1 cellular context compared by ENCODE assay signal in the genomic region with DNA sequence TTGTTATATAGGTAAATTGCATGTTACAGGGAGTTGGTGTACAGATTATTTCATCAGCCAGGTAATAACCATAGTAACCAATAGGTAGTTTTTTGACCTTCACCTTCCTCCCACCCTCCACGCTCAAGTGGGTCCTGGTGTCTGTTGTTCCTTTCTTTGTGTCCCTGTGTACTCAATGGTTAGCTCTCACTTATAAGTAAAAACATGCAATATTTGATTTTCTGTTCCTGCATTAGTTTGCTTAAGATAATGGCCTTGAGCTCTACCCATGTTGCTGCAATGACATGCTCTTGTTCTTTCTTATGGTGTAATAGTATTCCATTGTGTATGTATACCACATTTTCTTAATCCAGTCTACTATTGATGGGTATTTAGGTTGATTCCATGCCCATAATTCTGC.
TF ChIP-seq lines count a peak whose summit lies in the region.

No MANE protein-coding gene starts in this region.

TF ChIP-seq in HepG2, 621 proteins besides CTCF, POLR2A, EP300 and RAD21 (continued from another document and continues in another):
- TF ChIP-seq, protein P1, sequence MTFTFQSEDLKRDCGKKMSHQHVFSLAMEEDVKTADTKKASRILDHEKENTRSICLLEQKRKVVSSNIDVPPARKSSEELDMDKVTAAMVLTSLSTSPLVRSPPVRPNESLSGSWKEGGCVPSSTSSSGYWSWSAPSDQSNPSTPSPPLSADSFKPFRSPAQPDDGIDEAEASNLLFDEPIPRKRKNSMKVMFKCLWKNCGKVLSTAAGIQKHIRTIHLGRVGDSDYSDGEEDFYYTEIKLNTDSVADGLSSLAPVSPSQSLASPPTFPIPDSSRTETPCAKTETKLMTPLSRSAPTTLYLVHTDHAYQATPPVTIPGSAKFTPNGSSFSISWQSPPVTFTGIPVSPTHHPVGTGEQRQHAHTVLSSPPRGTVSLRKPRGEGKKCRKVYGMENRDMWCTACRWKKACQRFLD (CRISPR knock-in tag; IDR thresholded peaks at IDR 0.05; ENCODE audit: borderline replicate concordance) = no peak
- TF ChIP-seq ZNF367 (CRISPR knock-in tag; IDR thresholded peaks at IDR 0.05; ENCODE audit: borderline replicate concordance) (no peak), MED13 (CRISPR knock-in tag; IDR thresholded peaks at IDR 0.05) (no peak), PHF21A (CRISPR knock-in tag; IDR thresholded peaks at IDR 0.05) (no peak), ZNF292 (CRISPR knock-in tag; IDR thresholded peaks at IDR 0.05; ENCODE audit: borderline replicate concordance, low read depth) (no peak), FOXO1 (CRISPR knock-in tag; IDR thresholded peaks at IDR 0.05) (peak; percentile 90), KMT2A (CRISPR knock-in tag; IDR thresholded peaks at IDR 0.05) (no peak), ZNF569 (CRISPR knock-in tag; IDR thresholded peaks at IDR 0.05; ENCODE audit: borderline replicate concordance) (no peak), ATM (IDR thresholded peaks at IDR 0.05; ENCODE audit: borderline replicate concordance) (no peak), NPAS2 (CRISPR knock-in tag; IDR thresholded peaks at IDR 0.05; ENCODE audit: borderline replicate concordance) (no peak), ZNF501 (CRISPR knock-in tag; IDR thresholded peaks at IDR 0.05) (no peak), YY1 (IDR thresholded peaks at IDR 0.05; ENCODE audit: insufficient read depth, insufficient replicate concordance, low read depth, low read length) (no peak), ZNF431 (CRISPR knock-in tag; IDR thresholded peaks at IDR 0.05; ENCODE audit: borderline replicate concordance, low read depth) (no peak), PHB2 (IDR thresholded peaks at IDR 0.05; ENCODE audit: partially characterized antibody) (no peak), RAD51 (IDR thresholded peaks at IDR 0.05; ENCODE audit: borderline replicate concordance) (no peak), ZFP36L2 (CRISPR knock-in tag; IDR thresholded peaks at IDR 0.05) (no peak), TCF7L2 (IDR thresholded peaks at IDR 0.05; ENCODE audit: low read depth, low read length) (no peak), AGO2 (optimal IDR thresholded peaks at IDR 0.05; ENCODE audit: low read depth, low read length) (no peak), HNRNPLL (IDR thresholded peaks at IDR 0.05; ENCODE audit: low read depth, low read length, poor library complexity, severe bottlenecking) (no peak), ISX (CRISPR knock-in tag; conservative IDR thresholded peaks at IDR 0.05) (no peak), ZNF20 (CRISPR knock-in tag; IDR thresholded peaks at IDR 0.05) (no peak), ZC3H4 (CRISPR knock-in tag; IDR thresholded peaks at IDR 0.05; ENCODE audit: borderline replicate concordance) (no peak), ZNF883 (CRISPR knock-in tag; IDR thresholded peaks at IDR 0.05; ENCODE audit: not compliant biosample characterization) (no peak)
- TF ChIP-seq, protein P2, sequence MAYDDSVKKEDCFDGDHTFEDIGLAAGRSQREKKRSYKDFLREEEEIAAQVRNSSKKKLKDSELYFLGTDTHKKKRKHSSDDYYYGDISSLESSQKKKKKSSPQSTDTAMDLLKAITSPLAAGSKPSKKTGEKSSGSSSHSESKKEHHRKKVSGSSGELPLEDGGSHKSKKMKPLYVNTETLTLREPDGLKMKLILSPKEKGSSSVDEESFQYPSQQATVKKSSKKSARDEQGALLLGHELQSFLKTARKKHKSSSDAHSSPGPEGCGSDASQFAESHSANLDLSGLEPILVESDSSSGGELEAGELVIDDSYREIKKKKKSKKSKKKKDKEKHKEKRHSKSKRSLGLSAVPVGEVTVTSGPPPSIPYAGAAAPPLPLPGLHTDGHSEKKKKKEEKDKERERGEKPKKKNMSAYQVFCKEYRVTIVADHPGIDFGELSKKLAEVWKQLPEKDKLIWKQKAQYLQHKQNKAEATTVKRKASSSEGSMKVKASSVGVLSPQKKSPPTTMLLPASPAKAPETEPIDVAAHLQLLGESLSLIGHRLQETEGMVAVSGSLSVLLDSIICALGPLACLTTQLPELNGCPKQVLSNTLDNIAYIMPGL (CRISPR knock-in tag; IDR thresholded peaks at IDR 0.05; ENCODE audit: borderline replicate concordance in 1 of 2, low read depth in 1 of 2) = no peak
- TF ChIP-seq, protein P3, sequence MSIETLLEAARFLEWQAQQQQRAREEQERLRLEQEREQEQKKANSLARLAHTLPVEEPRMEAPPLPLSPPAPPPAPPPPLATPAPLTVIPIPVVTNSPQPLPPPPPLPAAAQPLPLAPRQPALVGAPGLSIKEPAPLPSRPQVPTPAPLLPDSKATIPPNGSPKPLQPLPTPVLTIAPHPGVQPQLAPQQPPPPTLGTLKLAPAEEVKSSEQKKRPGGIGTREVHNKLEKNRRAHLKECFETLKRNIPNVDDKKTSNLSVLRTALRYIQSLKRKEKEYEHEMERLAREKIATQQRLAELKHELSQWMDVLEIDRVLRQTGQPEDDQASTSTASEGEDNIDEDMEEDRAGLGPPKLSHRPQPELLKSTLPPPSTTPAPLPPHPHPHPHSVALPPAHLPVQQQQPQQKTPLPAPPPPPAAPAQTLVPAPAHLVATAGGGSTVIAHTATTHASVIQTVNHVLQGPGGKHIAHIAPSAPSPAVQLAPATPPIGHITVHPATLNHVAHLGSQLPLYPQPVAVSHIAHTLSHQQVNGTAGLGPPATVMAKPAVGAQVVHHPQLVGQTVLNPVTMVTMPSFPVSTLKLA (IDR thresholded peaks at IDR 0.05) = no peak
- TF ChIP-seq, protein P4, sequence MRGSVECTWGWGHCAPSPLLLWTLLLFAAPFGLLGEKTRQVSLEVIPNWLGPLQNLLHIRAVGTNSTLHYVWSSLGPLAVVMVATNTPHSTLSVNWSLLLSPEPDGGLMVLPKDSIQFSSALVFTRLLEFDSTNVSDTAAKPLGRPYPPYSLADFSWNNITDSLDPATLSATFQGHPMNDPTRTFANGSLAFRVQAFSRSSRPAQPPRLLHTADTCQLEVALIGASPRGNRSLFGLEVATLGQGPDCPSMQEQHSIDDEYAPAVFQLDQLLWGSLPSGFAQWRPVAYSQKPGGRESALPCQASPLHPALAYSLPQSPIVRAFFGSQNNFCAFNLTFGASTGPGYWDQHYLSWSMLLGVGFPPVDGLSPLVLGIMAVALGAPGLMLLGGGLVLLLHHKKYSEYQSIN (CRISPR knock-in tag; IDR thresholded peaks at IDR 0.05; ENCODE audit: borderline replicate concordance) = no peak
- TF ChIP-seq, protein P5, sequence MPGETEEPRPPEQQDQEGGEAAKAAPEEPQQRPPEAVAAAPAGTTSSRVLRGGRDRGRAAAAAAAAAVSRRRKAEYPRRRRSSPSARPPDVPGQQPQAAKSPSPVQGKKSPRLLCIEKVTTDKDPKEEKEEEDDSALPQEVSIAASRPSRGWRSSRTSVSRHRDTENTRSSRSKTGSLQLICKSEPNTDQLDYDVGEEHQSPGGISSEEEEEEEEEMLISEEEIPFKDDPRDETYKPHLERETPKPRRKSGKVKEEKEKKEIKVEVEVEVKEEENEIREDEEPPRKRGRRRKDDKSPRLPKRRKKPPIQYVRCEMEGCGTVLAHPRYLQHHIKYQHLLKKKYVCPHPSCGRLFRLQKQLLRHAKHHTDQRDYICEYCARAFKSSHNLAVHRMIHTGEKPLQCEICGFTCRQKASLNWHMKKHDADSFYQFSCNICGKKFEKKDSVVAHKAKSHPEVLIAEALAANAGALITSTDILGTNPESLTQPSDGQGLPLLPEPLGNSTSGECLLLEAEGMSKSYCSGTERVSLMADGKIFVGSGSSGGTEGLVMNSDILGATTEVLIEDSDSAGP (CRISPR knock-in tag; IDR thresholded peaks at IDR 0.05; ENCODE audit: borderline replicate concordance) = no peak
- TF ChIP-seq, protein P6, sequence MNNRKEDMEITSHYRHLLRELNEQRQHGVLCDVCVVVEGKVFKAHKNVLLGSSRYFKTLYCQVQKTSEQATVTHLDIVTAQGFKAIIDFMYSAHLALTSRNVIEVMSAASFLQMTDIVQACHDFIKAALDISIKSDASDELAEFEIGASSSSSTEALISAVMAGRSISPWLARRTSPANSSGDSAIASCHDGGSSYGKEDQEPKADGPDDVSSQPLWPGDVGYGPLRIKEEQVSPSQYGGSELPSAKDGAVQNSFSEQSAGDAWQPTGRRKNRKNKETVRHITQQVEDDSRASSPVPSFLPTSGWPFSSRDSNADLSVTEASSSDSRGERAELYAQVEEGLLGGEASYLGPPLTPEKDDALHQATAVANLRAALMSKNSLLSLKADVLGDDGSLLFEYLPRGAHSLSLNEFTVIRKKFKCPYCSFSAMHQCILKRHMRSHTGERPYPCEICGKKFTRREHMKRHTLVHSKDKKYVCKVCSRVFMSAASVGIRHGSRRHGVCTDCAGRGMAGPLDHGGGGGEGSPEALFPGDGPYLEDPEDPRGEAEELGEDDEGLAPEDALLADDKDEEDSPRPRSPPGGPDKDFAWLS (CRISPR knock-in tag; IDR thresholded peaks at IDR 0.05; ENCODE audit: borderline replicate concordance) = no peak
- TF ChIP-seq, protein P7, sequence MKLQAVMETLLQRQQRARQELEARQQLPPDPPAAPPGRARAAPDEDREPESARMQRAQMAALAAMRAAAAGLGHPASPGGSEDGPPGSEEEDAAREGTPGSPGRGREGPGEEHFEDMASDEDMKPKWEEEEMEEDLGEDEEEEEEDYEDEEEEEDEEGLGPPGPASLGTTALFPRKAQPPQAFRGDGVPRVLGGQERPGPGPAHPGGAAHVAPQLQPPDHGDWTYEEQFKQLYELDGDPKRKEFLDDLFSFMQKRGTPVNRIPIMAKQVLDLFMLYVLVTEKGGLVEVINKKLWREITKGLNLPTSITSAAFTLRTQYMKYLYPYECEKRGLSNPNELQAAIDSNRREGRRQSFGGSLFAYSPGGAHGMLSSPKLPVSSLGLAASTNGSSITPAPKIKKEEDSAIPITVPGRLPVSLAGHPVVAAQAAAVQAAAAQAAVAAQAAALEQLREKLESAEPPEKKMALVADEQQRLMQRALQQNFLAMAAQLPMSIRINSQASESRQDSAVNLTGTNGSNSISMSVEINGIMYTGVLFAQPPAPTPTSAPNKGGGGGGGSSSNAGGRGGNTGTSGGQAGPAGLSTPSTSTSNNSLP (IDR thresholded peaks at IDR 0.05; ENCODE audit: low read depth, low read length) = peak; percentile 72; the same call in 1 of the 2 replicates
- TF ChIP-seq, protein P8, sequence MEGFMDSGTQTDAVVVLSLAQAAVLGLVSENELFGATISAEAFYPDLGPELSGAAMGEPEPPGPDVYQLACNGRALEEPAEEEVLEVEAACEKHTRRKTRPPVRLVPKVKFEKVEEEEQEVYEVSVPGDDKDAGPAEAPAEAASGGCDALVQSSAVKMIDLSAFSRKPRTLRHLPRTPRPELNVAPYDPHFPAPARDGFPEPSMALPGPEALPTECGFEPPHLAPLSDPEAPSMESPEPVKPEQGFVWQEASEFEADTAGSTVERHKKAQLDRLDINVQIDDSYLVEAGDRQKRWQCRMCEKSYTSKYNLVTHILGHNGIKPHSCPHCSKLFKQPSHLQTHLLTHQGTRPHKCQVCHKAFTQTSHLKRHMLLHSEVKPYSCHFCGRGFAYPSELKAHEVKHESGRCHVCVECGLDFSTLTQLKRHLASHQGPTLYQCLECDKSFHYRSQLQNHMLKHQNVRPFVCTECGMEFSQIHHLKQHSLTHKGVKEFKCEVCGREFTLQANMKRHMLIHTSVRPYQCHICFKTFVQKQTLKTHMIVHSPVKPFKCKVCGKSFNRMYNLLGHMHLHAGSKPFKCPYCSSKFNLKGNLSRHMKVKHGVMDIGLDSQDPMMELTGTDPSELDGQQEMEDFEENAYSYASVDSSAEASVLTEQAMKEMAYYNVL (CRISPR knock-in tag; IDR thresholded peaks at IDR 0.05; ENCODE audit: borderline replicate concordance) = no peak
- TF ChIP-seq, protein P9, sequence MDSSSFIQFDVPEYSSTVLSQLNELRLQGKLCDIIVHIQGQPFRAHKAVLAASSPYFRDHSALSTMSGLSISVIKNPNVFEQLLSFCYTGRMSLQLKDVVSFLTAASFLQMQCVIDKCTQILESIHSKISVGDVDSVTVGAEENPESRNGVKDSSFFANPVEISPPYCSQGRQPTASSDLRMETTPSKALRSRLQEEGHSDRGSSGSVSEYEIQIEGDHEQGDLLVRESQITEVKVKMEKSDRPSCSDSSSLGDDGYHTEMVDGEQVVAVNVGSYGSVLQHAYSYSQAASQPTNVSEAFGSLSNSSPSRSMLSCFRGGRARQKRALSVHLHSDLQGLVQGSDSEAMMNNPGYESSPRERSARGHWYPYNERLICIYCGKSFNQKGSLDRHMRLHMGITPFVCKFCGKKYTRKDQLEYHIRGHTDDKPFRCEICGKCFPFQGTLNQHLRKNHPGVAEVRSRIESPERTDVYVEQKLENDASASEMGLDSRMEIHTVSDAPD (CRISPR knock-in tag; IDR thresholded peaks at IDR 0.05) = peak; percentile 89
- TF ChIP-seq, protein P10, sequence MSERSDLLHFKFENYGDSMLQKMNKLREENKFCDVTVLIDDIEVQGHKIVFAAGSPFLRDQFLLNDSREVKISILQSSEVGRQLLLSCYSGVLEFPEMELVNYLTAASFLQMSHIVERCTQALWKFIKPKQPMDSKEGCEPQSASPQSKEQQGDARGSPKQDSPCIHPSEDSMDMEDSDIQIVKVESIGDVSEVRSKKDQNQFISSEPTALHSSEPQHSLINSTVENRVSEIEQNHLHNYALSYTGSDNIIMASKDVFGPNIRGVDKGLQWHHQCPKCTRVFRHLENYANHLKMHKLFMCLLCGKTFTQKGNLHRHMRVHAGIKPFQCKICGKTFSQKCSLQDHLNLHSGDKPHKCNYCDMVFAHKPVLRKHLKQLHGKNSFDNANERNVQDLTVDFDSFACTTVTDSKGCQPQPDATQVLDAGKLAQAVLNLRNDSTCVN (CRISPR knock-in tag; IDR thresholded peaks at IDR 0.05; ENCODE audit: borderline replicate concordance) = no peak
- TF ChIP-seq, protein P11, sequence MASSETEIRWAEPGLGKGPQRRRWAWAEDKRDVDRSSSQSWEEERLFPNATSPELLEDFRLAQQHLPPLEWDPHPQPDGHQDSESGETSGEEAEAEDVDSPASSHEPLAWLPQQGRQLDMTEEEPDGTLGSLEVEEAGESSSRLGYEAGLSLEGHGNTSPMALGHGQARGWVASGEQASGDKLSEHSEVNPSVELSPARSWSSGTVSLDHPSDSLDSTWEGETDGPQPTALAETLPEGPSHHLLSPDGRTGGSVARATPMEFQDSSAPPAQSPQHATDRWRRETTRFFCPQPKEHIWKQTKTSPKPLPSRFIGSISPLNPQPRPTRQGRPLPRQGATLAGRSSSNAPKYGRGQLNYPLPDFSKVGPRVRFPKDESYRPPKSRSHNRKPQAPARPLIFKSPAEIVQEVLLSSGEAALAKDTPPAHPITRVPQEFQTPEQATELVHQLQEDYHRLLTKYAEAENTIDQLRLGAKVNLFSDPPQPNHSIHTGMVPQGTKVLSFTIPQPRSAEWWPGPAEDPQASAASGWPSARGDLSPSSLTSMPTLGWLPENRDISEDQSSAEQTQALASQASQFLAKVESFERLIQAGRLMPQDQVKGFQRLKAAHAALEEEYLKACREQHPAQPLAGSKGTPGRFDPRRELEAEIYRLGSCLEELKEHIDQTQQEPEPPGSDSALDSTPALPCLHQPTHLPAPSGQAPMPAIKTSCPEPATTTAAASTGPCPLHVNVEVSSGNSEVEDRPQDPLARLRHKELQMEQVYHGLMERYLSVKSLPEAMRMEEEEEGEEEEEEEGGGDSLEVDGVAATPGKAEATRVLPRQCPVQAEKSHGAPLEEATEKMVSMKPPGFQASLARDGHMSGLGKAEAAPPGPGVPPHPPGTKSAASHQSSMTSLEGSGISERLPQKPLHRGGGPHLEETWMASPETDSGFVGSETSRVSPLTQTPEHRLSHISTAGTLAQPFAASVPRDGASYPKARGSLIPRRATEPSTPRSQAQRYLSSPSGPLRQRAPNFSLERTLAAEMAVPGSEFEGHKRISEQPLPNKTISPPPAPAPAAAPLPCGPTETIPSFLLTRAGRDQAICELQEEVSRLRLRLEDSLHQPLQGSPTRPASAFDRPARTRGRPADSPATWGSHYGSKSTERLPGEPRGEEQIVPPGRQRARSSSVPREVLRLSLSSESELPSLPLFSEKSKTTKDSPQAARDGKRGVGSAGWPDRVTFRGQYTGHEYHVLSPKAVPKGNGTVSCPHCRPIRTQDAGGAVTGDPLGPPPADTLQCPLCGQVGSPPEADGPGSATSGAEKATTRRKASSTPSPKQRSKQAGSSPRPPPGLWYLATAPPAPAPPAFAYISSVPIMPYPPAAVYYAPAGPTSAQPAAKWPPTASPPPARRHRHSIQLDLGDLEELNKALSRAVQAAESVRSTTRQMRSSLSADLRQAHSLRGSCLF (CRISPR knock-in tag; IDR thresholded peaks at IDR 0.05; ENCODE audit: borderline replicate concordance) = no peak
